In genomic region chr4:106522839-106523238, GRCh38 we compare ENCODE assay signal across 1 cellular context.
TF ChIP-seq lines count a peak whose summit lies in the region.

No MANE protein-coding gene starts in this region.

TF ChIP-seq in HepG2, 621 proteins besides CTCF, POLR2A, EP300 and RAD21 (continued from another document):
- no peak for TF ChIP-seq ZNF580 (CRISPR knock-in tag; IDR thresholded peaks at IDR 0.05; ENCODE audit: borderline replicate concordance, low read depth)
